Comparison of ENCODE assay signal across 13 cellular contexts in genomic region chr2:26767129-26767528, GRCh38. TPM values are rescaled to one million over a fixed set of nuclear protein-coding genes. Genes with fewer than 3 reads are reported as not detected.
DNase-seq lines count a peak whose midpoint lies in the region; ATAC-seq and TF ChIP-seq lines count a peak whose summit lies in the region.
"Had no signal": no experiment of that assay in that cellular context is flagged by ENCODE, and none has a peak within 500 bp of the region (broad histone marks: within the 10 kb centered on the region; RNA-seq: fewer than 3 reads in every experiment).

No MANE protein-coding gene starts in this region.

- H3K4me1 ChIP-seq in Loucy (ENCODE audit: insufficient read depth, low read length, poor library complexity, severe bottlenecking): peaks cover 55% of the 10 kb centered on the region
- H3K4me1 ChIP-seq in esophagus (ENCODE audit: control insufficient read depth in 2 of 2, insufficient read depth in 2 of 2, low read length in 1 of 2): peaks cover 31 to 41% of the 10 kb centered on the region in 2 donors
- H3K4me1 ChIP-seq in prostate gland (replicated peaks): peaks cover 36% of the 10 kb centered on the region

- H3K4me1 Mint-ChIP-seq in CD4-positive, alpha-beta T cell (ENCODE audit: low read depth): peaks cover 67% of the 10 kb centered on the region

- H3K27ac Mint-ChIP-seq in CD4-positive, alpha-beta T cell: peak overlapping the region; percentile 81

- no peaks in the 10 kb centered on the region for H3K27me3 Mint-ChIP-seq in CD4-positive, alpha-beta T cell
- H3K27me3 Mint-ChIP-seq: stimulated activated naive CD8-positive, alpha-beta T cell treated with anti-CD3 and anti-CD28 coated beads, Interleukin-15, Interleukin-2, amounts not matched to agents 100 ng/mL and 50 ng/mL, for 24 hours had no signal

- intact Hi-C loops in CD4-positive, alpha-beta T cell (cut with DNase I, micrococcal nuclease): loop anchor here in 1 of 2 experiments (10.0 kb wide), 1 partner anchor 1128 kb away; the partner anchor contains the start of genes BABAM2 and RBKS
- intact Hi-C loops in prostate gland (cut with DNase I): no loop called here

- no peaks in the 10 kb centered on the region for H3K27me3 ChIP-seq in CD4-positive, alpha-beta T cell (ENCODE audit: control insufficient read depth, insufficient read depth, low read length)
- no peaks in the 10 kb centered on the region for H3K27me3 ChIP-seq in Loucy (ENCODE audit: insufficient read depth, low read length, poor library complexity, severe bottlenecking)
- H3K27me3 ChIP-seq in esophagus (ENCODE audit: control insufficient read depth in 1 of 2, insufficient read depth in 2 of 2, low read length in 2 of 2): no peaks in the 10 kb centered on the region
- no peaks in the 10 kb centered on the region for H3K27me3 ChIP-seq in prostate gland (replicated peaks; ENCODE audit: insufficient read depth)

- 40 to 65% methylated on average over 5 of the region's 5 CpGs for WGBS in esophagus, 2 donors
- 25% methylated on average over 5 of the region's 5 CpGs for WGBS in prostate gland

- CTCF ChIA-PET in CD4-positive, alpha-beta T cell (lab: Charles Lee): no interaction called here

- no peaks in the 10 kb centered on the region for H3F3A ChIP-seq in Loucy (ENCODE audit: low read depth)

- no peak for TF ChIP-seq CTCF in CD4-positive, alpha-beta T cell (IDR thresholded peaks at IDR 0.05)
- TF ChIP-seq CTCF in Loucy (conservative IDR thresholded peaks at IDR 0.05; ENCODE audit: low read length): no peak
- TF ChIP-seq CTCF in prostate gland (IDR thresholded peaks at IDR 0.05): no peak

- H3K9ac ChIP-seq in Loucy (ENCODE audit: low read depth, low read length, poor library complexity, severe bottlenecking): no peak overlapping the region

- H3K4me2 ChIP-seq in Loucy (ENCODE audit: low read depth, low read length, poor library complexity, severe bottlenecking): peak overlapping the region; percentile 14

- H3K27ac ChIP-seq in CD4-positive, alpha-beta T cell (ENCODE audit: low read depth, low read length): no peak overlapping the region
- H3K27ac ChIP-seq in esophagus (ENCODE audit: low read depth in 2 of 2, low read length in 1 of 2): peak overlapping the region; percentile 38 to 98
- H3K27ac ChIP-seq in prostate gland: peak overlapping the region; percentile 15 to 60

- no peak for DNase-seq in CD4-positive, alpha-beta T cell
- DNase-seq in prostate gland (ENCODE audit: low spot score) (no peak), NCI-H146 treated with DMSO at 0.1 percent for 48 hours (lab: John Stamatoyannopoulos, UW; ENCODE audit: unreplicated experiment) (no peak)
- DNase-seq in stimulated activated CD8-positive, alpha-beta memory T cell treated with anti-CD3 and anti-CD28 coated beads, Interleukin-4, amount 100 ng/mL, for 48 hours: no peak
- DNase-seq: activated CD4-positive, alpha-beta T cell treated with anti-CD3 and anti-CD28 coated beads for 1 hour; caudate nucleus; Kasumi-1; stimulated activated CD4-positive, alpha-beta T cell treated with anti-CD3 and anti-CD28 coated beads, Interleukin-4, amount 100 ng/mL, for 4 hours had no signal

- H3K4me3 ChIP-seq in Loucy (ENCODE audit: low read length, poor library complexity, severe bottlenecking): no peak overlapping the region
- no peak overlapping the region for H3K4me3 ChIP-seq in esophagus (ENCODE audit: low read depth in 1 of 2, low read length in 2 of 2)
- H3K4me3 ChIP-seq in prostate gland: no peak overlapping the region

- H3K4me3 Mint-ChIP-seq in CD4-positive, alpha-beta T cell: peak overlapping the region; percentile 81
- H3K4me3 Mint-ChIP-seq: stimulated activated naive CD8-positive, alpha-beta T cell treated with anti-CD3 and anti-CD28 coated beads, Interleukin-15, Interleukin-2, amounts not matched to agents 100 ng/mL and 50 ng/mL, for 24 hours had no signal

- no peak overlapping the region for H2AFZ ChIP-seq in Loucy (ENCODE audit: low read length)

- POLR2A ChIA-PET in CD4-positive, alpha-beta T cell (lab: Charles Lee): no interaction called here

- H3K9me3 Mint-ChIP-seq in CD4-positive, alpha-beta T cell: no peaks in the 10 kb centered on the region
- H3K9me3 Mint-ChIP-seq: stimulated activated naive CD8-positive, alpha-beta T cell treated with anti-CD3 and anti-CD28 coated beads, Interleukin-15, Interleukin-2, amounts not matched to agents 100 ng/mL and 50 ng/mL, for 24 hours had no signal

- H3K36me3 ChIP-seq in Loucy (ENCODE audit: insufficient read depth, low read length) (no peaks in the 10 kb centered on the region), esophagus (ENCODE audit: control insufficient read depth in 2 of 2, insufficient read depth in 2 of 2, low read length in 1 of 2) (no peaks in the 10 kb centered on the region), prostate gland (no peaks in the 10 kb centered on the region)

- peaks cover 16% of the 10 kb centered on the region for H3K36me3 Mint-ChIP-seq in CD4-positive, alpha-beta T cell (ENCODE audit: low read depth)

- no peaks in the 10 kb centered on the region for H3K9me2 ChIP-seq in Loucy (replicated peaks; ENCODE audit: low read depth, low read length)

- H3K9me3 ChIP-seq in CD4-positive, alpha-beta T cell (ENCODE audit: control insufficient read depth, low read length): no peaks in the 10 kb centered on the region
- H3K9me3 ChIP-seq in Loucy (ENCODE audit: insufficient read depth, low read depth, low read length): no peaks in the 10 kb centered on the region
- H3K9me3 ChIP-seq in esophagus (ENCODE audit: control insufficient read depth in 2 of 2, insufficient read depth in 1 of 2, low read depth in 1 of 2, low read length in 1 of 2): no peaks in the 10 kb centered on the region
- no peaks in the 10 kb centered on the region for H3K9me3 ChIP-seq in prostate gland

- no peak for TF ChIP-seq POLR2A in prostate gland (IDR thresholded peaks at IDR 0.05)

- peaks cover 36% of the 10 kb centered on the region for H3K79me2 ChIP-seq in Loucy (ENCODE audit: insufficient read depth, low read length)

- H4K20me1 ChIP-seq in Loucy (ENCODE audit: insufficient read depth, low read length, poor library complexity, severe bottlenecking): peaks cover 12% of the 10 kb centered on the region

- no peak for ATAC-seq in CD4-positive, alpha-beta T cell (ENCODE audit: poor library complexity)
- ATAC-seq in GM21528 (IDR thresholded peaks at IDR 0.05; ENCODE audit: low FRiP score, unreplicated experiment) (no peak), HG03095 (IDR thresholded peaks at IDR 0.05; ENCODE audit: unreplicated experiment) (no peak)

RNA-seq across cellular contexts. Expression of gene SLC35F6, which starts 3.0 kb away (rescaled TPM):
- 10 to 100 TPM; 32.0 to 34.2 TPM for total RNA-seq in CD4-positive, alpha-beta T cell
- 10 to 100 TPM; 17.0 to 18.3 TPM for polyA plus RNA-seq in esophagus
- total RNA-seq in prostate gland: 10 to 100 TPM; 56.6 to 58.6 TPM

RNA-seq across cellular contexts. Expression of gene CENPA, which starts 18.7 kb away (rescaled TPM):
- 1 to 10 TPM; 1.0 to 1.1 TPM for total RNA-seq in CD4-positive, alpha-beta T cell
- polyA plus RNA-seq in esophagus: 1 to 10 TPM; 3.6 to 5.4 TPM
- under 1 TPM; 0.23 to 0.68 TPM for total RNA-seq in prostate gland
